In the genomic region with DNA sequence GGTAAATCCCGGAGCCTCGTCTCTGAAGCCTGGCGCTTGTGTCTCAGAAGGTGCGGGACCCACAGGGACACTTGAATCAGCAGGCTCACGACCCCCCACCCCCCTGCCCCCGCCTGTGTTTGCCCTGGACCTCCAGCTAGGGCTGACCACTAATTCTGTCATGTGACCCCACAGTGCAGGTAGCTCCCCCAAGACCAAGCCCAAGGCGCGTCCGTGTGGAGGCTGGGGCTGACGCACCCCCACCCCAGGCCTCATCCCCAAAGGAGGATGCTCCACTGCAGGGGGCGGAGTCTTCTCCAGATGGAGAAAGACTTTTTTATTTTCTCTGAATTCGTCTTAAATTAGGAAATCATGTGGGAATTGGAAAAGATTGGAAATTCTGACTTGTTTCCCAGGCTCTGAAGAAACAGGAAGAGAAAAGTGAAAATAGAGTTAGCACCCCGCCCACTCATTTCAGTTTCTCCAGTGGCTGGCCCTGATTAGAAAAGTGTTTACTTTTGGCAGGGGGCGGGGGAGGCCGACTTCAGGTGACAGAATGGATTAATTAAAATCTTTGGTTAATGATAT, we compare ENCODE assay signal across 8 cellular contexts. TPM values are rescaled to one million over a fixed set of nuclear protein-coding genes. Genes with fewer than 3 reads are reported as not detected.
A peak's percentile ranks its signal among the peaks of the same experiment; 100 is the strongest.
DNase-seq lines count a peak whose midpoint lies in the region; ATAC-seq, FAIRE-seq and TF ChIP-seq lines count a peak whose summit lies in the region.

No MANE protein-coding gene starts in this region.

- H3K9me3 Mint-ChIP-seq in memory B cell: no peaks in the 10 kb centered on the region

- H3K36me3 ChIP-seq in stomach: peaks cover 25 to 32% (median 28%) of the 10 kb centered on the region in 4 donors

- H3K27me3 ChIP-seq in stomach: no peaks in the 10 kb centered on the region

- no peak for TF ChIP-seq CTCF in GM13976 (IDR thresholded peaks at IDR 0.05; ENCODE audit: borderline replicate concordance, control extremely low read depth, extremely low read depth, insufficient read depth, missing control alignments)
- no peak for TF ChIP-seq CTCF in stomach (IDR thresholded peaks at IDR 0.05)

- WGBS in stomach, 5 donors: 0 to 1% (median 1%) methylated on average over 9 to 15 of the region's 15 CpGs

- ATAC-seq in HG03520 (IDR thresholded peaks at IDR 0.05; ENCODE audit: unreplicated experiment): peak; percentile 7
- ATAC-seq in memory B cell (ENCODE audit: low read depth): peak; percentile 7

- DNase-seq in 8988T: peak; percentile 44
- DNase-seq in GM13976 (ENCODE audit: low spot score): peak; percentile 60
- peak; percentile 68 for DNase-seq in activated CD4-positive, alpha-beta T cell treated with anti-CD3 and anti-CD28 coated beads for 48 hours
- no peak for DNase-seq in memory B cell (ENCODE audit: low spot score in 2 of 2)
- peak; percentile 57 for DNase-seq in stomach
- no peak for DNase-seq in ureter (ENCODE audit: low spot score)

- in situ Hi-C loops in GM13976 (cut with MboI; ENCODE audit: low sequenced_read_pairs, unreplicated experiment): no loop called here

- intact Hi-C loops in stomach (cut with DNase I; ENCODE audit: low total_unique reads): no loop called here

- H3K36me3 Mint-ChIP-seq in memory B cell: peaks cover 13% of the 10 kb centered on the region

- H3K9me3 ChIP-seq in stomach: no peaks in the 10 kb centered on the region

- peaks cover 10% of the 10 kb centered on the region for H3K4me1 Mint-ChIP-seq in memory B cell

- TF ChIP-seq EP300 in stomach (IDR thresholded peaks at IDR 0.05): no peak

- no peaks in the 10 kb centered on the region for H3K27me3 Mint-ChIP-seq in memory B cell

- peak overlapping the region; percentile 64 to 98 (median 87) for H3K4me3 ChIP-seq in stomach

- H3K27ac ChIP-seq in stomach: peak overlapping the region; percentile 98 to 100 (median 99)

- H3K27ac Mint-ChIP-seq in memory B cell: peak overlapping the region; percentile 94

- H3K4me1 ChIP-seq in stomach: peaks cover 23 to 46% (median 40%) of the 10 kb centered on the region in 4 donors

- H3K4me3 Mint-ChIP-seq in memory B cell: peak overlapping the region; percentile 89

- TF ChIP-seq POLR2A in stomach (IDR thresholded peaks at IDR 0.05): no peak

- FAIRE-seq in endometrium (lab: Jason Lieb, UNC): peak; percentile 29

RNA-seq across cellular contexts. Expression of a gene that starts 1.0 kb away (rescaled TPM):
- total RNA-seq in stomach (10 to 100 TPM; 27.4 to 68.8 (median 54.0) TPM), ureter (97.9 TPM)
- 10 to 100 TPM; 37.9 to 56.8 (median 39.2) TPM for polyA plus RNA-seq in stomach

RNA-seq across cellular contexts. Expression of a gene that starts 25.8 kb away (rescaled TPM):
- total RNA-seq in stomach: 10 to 100 TPM; 13.2 to 47.5 (median 33.8) TPM
- polyA plus RNA-seq in stomach: 10 to 100 TPM; 59.9 to 80.4 (median 67.6) TPM
- 40.3 TPM for total RNA-seq in ureter

RNA-seq across cellular contexts. Expression of a gene that starts 48.1 kb away (rescaled TPM):
- total RNA-seq in stomach (10 to 100 TPM in 4 of 5 donors, 1 to 10 TPM in 1; 9.7 to 76.2 (median 40.3) TPM), ureter (57.6 TPM)
- 10 to 100 TPM in 1 of 3 donors, 1 to 10 TPM in 2; 4.6 to 11.0 (median 6.8) TPM for polyA plus RNA-seq in stomach

RNA-seq across cellular contexts. Expression of a gene that starts 48.3 kb away (rescaled TPM):
- total RNA-seq in stomach (10 to 100 TPM; 13.3 to 99.1 (median 58.7) TPM), ureter (74.8 TPM)
- polyA plus RNA-seq in stomach: 10 to 100 TPM; 51.5 to 76.8 (median 53.5) TPM

RNA-seq across cellular contexts. Expression of a gene that starts 49.7 kb away (rescaled TPM):
- total RNA-seq in stomach: 100 to 1,000 TPM in 1 of 5 donors, 10 to 100 TPM in 4; 37.6 to 118 (median 63.6) TPM
- 10 to 100 TPM; 31.0 to 62.9 (median 44.8) TPM for polyA plus RNA-seq in stomach
- total RNA-seq in ureter: 57.3 TPM

Comparison
In these comparisons a context has a peak if more than half of its experiments do, and no peak if none do; other contexts are left out.
1. DNase-seq: peak in 8988T (single experiment), GM13976 (single experiment), activated CD4-positive, alpha-beta T cell treated with anti-CD3 and anti-CD28 coated beads for 48 hours (single experiment) and stomach (single experiment); none in memory B cell (0 of 2) and ureter (single experiment).